Comparison of ENCODE assay signal across 17 cellular contexts in genomic region chr13:43994999-43995859, GRCh38.
A peak's percentile ranks its signal among the peaks of the same experiment; 100 is the strongest.
DNase-seq lines count a peak whose midpoint lies in the region; ATAC-seq, FAIRE-seq and TF ChIP-seq lines count a peak whose summit lies in the region.
"Had no signal": no experiment of that assay in that cellular context is flagged by ENCODE, and none has a peak within 500 bp of the region (broad histone marks: within the 10 kb centered on the region; RNA-seq: fewer than 3 reads in every experiment).

No MANE protein-coding gene starts in this region.

- H3K4me1 Mint-ChIP-seq in CD4-positive, alpha-beta memory T cell: no peaks in the 10 kb centered on the region

- intact Hi-C loops in K562 (cut with micrococcal nuclease): no loop called here
- intact Hi-C loops in CD4-positive, alpha-beta memory T cell (cut with micrococcal nuclease): no loop called here

- H3K79me2 ChIP-seq in K562 (ENCODE audit: control insufficient read depth, insufficient read depth, low read length): no peaks in the 10 kb centered on the region

- DNase-seq in NCI-H345 (lab: John Stamatoyannopoulos, UW) (peak; percentile 2), NCI-H345 treated with DMSO at 0.1 percent for 48 hours (lab: John Stamatoyannopoulos, UW; ENCODE audit: unreplicated experiment) (no peak), NCI-H1105 (lab: John Stamatoyannopoulos, UW) (peak; percentile 23), K562 (ENCODE audit: extremely low read depth in 1 of 4, low spot score in 3 of 4) (no peak), NCI-H446 (lab: John Stamatoyannopoulos, UW) (no peak), HK-2 (ENCODE audit: unreplicated experiment) (no peak)
- no peak for DNase-seq in CD4-positive, alpha-beta memory T cell
- DNase-seq: Calu3; CD4-positive, alpha-beta T cell; DND-41; NCI-H1417 treated with DMSO at 0.1 percent for 48 hours; NCI-H187 treated with DMSO at 0.1 percent for 48 hours; NCI-H510A treated with DMSO at 0.1 percent for 48 hours; SJCRH30 had no signal

- TF ChIP-seq POLR2A in K562 (conservative IDR thresholded peaks at IDR 0.05): no peak

- no peak overlapping the region for H3K4me3 Mint-ChIP-seq in CD4-positive, alpha-beta memory T cell
- H3K4me3 Mint-ChIP-seq: CD4-positive, alpha-beta T cell; T-helper 1 cell treated with Interleukin-12 subunit alpha and Interleukin-12 subunit beta and Interleukin-4 antibody, amounts not matched to agents 30 μg/mL and 1 μg/mL, for 36 hours had no signal

- ATAC-seq in K562: no peak

- H3K4me2 ChIP-seq in K562 (ENCODE audit: insufficient read depth, low read length): no peak overlapping the region

- CTCF ChIA-PET in K562 (lab: Yijun Ruan, JAX; ENCODE audit: low intra/inter-chr PET ratio): no interaction called here
- CTCF ChIA-PET in CD4-positive, alpha-beta memory T cell (lab: Charles Lee; ENCODE audit: partially characterized antibody): no interaction called here

- no peak overlapping the region for H3K27ac ChIP-seq in K562 (ENCODE audit: extremely low read depth, low read depth, low read length)
- no peak overlapping the region for H3K27ac ChIP-seq in CD4-positive, alpha-beta memory T cell (ENCODE audit: low read depth, low read length)
- H3K27ac ChIP-seq: SJCRH30 had no signal

- H3K36me3 ChIP-seq in K562 (ENCODE audit: control insufficient read depth, insufficient read depth, low read length): no peaks in the 10 kb centered on the region
- H3K36me3 ChIP-seq in CD4-positive, alpha-beta memory T cell (ENCODE audit: insufficient read depth, low read length): no peaks in the 10 kb centered on the region
- H3K36me3 ChIP-seq: SJCRH30 had no signal

- H3K9me3 ChIP-seq in K562 (replicated peaks; ENCODE audit: control insufficient read depth, insufficient read depth, low read depth, low read length): peaks cover 2% of the 10 kb centered on the region; the same call in 1 of the 2 replicates
- no peaks in the 10 kb centered on the region for H3K9me3 ChIP-seq in CD4-positive, alpha-beta memory T cell (ENCODE audit: control insufficient read depth in 1 of 2, low read length in 2 of 2)
- H3K9me3 ChIP-seq: SJCRH30 had no signal

- H3K27me3 Mint-ChIP-seq in CD4-positive, alpha-beta memory T cell: peaks cover 4 to 7% of the 10 kb centered on the region in 2 donors

- no peak overlapping the region for H3K9ac ChIP-seq in K562 (ENCODE audit: insufficient read depth in 1 of 2, low read depth in 2 of 2, low read length in 2 of 2)

- TF ChIP-seq CTCF in K562 (IDR thresholded peaks at IDR 0.05 in 2 of 3, conservative IDR thresholded peaks at IDR 0.05 in 1 of 3; ENCODE audit: insufficient read depth in 2 of 3, low read depth in 1 of 3, low read length in 3 of 3): no peak

- 2% methylated on average over 7 of the region's 7 CpGs for WGBS in K562 (ENCODE audit: insufficient coverage, low coverage, missing lambda C conversion rate)

- no TSS peak for BruUV-seq in K562 (replicated peaks; lab: Mats Ljungman, UMichigan)

- no peak for TF ChIP-seq EP300 in K562 (IDR thresholded peaks at IDR 0.05; ENCODE audit: low read length)

- no peaks in the 10 kb centered on the region for H4K20me1 ChIP-seq in K562 (replicated peaks; ENCODE audit: control insufficient read depth, insufficient read depth, low read length)

- H3K36me3 Mint-ChIP-seq in CD4-positive, alpha-beta memory T cell: no peaks in the 10 kb centered on the region

- no peak overlapping the region for H3K4me3 ChIP-seq in K562
- no peak overlapping the region for H3K4me3 ChIP-seq in CD4-positive, alpha-beta memory T cell (ENCODE audit: low read length in 2 of 2)
- H3K4me3 ChIP-seq: SJCRH30 had no signal

- no peak overlapping the region for H3K27ac Mint-ChIP-seq in CD4-positive, alpha-beta memory T cell
- H3K27ac Mint-ChIP-seq: CD4-positive, alpha-beta T cell; T-helper 1 cell treated with Interleukin-12 subunit alpha and Interleukin-12 subunit beta and Interleukin-4 antibody, amounts not matched to agents 30 μg/mL and 1 μg/mL, for 36 hours had no signal

- FAIRE-seq in K562 (lab: Jason Lieb, UNC): no peak
- FAIRE-seq: A204.1, H54 had no signal

- H3K4me1 ChIP-seq in K562 (replicated peaks in 1 of 2; ENCODE audit: control insufficient read depth in 2 of 2, insufficient read depth in 2 of 2, low read length in 2 of 2): no peaks in the 10 kb centered on the region
- no peaks in the 10 kb centered on the region for H3K4me1 ChIP-seq in CD4-positive, alpha-beta memory T cell (ENCODE audit: insufficient read depth, low read length)
- H3K4me1 ChIP-seq: SJCRH30 had no signal

- TF ChIP-seq RAD21 in K562 (CRISPR knock-in tag; conservative IDR thresholded peaks at IDR 0.05 in 1 of 2, IDR thresholded peaks at IDR 0.05 in 1 of 2): no peak

- H3K9me3 Mint-ChIP-seq in CD4-positive, alpha-beta memory T cell: peaks cover 0 to 31% (median 18%) of the 10 kb centered on the region in 8 donors

- no peaks in the 10 kb centered on the region for H3K27me3 ChIP-seq in K562 (ENCODE audit: control insufficient read depth in 2 of 2, insufficient read depth in 2 of 2, low read length in 2 of 2)
- no peaks in the 10 kb centered on the region for H3K27me3 ChIP-seq in CD4-positive, alpha-beta memory T cell (ENCODE audit: insufficient read depth, low read length)
- H3K27me3 ChIP-seq: SJCRH30 had no signal

- POLR2A ChIA-PET in K562 (lab: Yijun Ruan, JAX): interaction anchor here (0.7 kb wide), 2 partner anchors 36 to 794 kb away, joined by 3 read pairs; no protein-coding TSS in a partner anchor
- POLR2A ChIA-PET in CD4-positive, alpha-beta memory T cell (lab: Charles Lee; ENCODE audit: partially characterized antibody): no interaction called here

- in situ Hi-C loops in K562 (cut with MboI): no loop called here

- no peaks in the 10 kb centered on the region for H3K9me1 ChIP-seq in K562 (ENCODE audit: control insufficient read depth, insufficient read depth, low read length)

- H2AFZ ChIP-seq in K562 (ENCODE audit: low read depth, low read length): no peak overlapping the region

TF ChIP-seq in K562, 482 proteins besides CTCF, POLR2A, EP300 and RAD21:
- TF ChIP-seq NFIC (IDR thresholded peaks at IDR 0.05): peak; percentile 38
- TF ChIP-seq PREB (CRISPR knock-in tag; IDR thresholded peaks at IDR 0.05): no peak
- TF ChIP-seq ZNF224 (CRISPR knock-in tag; IDR thresholded peaks at IDR 0.05): peak; percentile 89
- no peak for TF ChIP-seq FOSL1 (tag; conservative IDR thresholded peaks at IDR 0.05)
- TF ChIP-seq ZMIZ1 (IDR thresholded peaks at IDR 0.05; ENCODE audit: low read depth in 2 of 2, low read length in 2 of 2): no peak
- no peak for TF ChIP-seq MAFG (tag; conservative IDR thresholded peaks at IDR 0.05)
- no peak for TF ChIP-seq RFX1 (IDR thresholded peaks at IDR 0.05)
- TF ChIP-seq ZNF232 (CRISPR knock-in tag; IDR thresholded peaks at IDR 0.05): no peak
- peak; percentile 76 to 79 for TF ChIP-seq NRF1 (conservative IDR thresholded peaks at IDR 0.05 in 1 of 2, IDR thresholded peaks at IDR 0.05 in 1 of 2)
- no peak for TF ChIP-seq RUNX1 (IDR thresholded peaks at IDR 0.05; ENCODE audit: low read depth)

Comparison
In these comparisons a context has a peak if more than half of its experiments do, and no peak if none do; other contexts are left out.
1. DNase-seq: peak in NCI-H345 (single experiment) and NCI-H1105 (single experiment); none in NCI-H345 treated with DMSO at 0.1 percent for 48 hours (single experiment), K562 (0 of 4), NCI-H446 (0 of 2), CD4-positive, alpha-beta memory T cell (0 of 5) and HK-2 (single experiment).